17 cellular contexts compared by ENCODE assay signal in genomic region chr10:23080211-23080724, GRCh38. TPM values are rescaled to one million over a fixed set of nuclear protein-coding genes. Genes with fewer than 3 reads are reported as not detected.
DNase-seq lines count a peak whose midpoint lies in the region; ATAC-seq, FAIRE-seq and TF ChIP-seq lines count a peak whose summit lies in the region.
"Had no signal": no experiment of that assay in that cellular context is flagged by ENCODE, and none has a peak within 500 bp of the region (broad histone marks: within the 10 kb centered on the region; RNA-seq: fewer than 3 reads in every experiment).

No MANE protein-coding gene starts in this region.

- no peaks in the 10 kb centered on the region for H3K4me1 ChIP-seq in testis
- H3K4me1 ChIP-seq: BLaER1 had no signal

- no peak for TF ChIP-seq CTCF in 22Rv1 (IDR thresholded peaks at IDR 0.05)
- no peak for TF ChIP-seq CTCF in bronchial epithelial cell (IDR thresholded peaks at IDR 0.05; ENCODE audit: insufficient read depth, low read length, severe bottlenecking)
- no peak for TF ChIP-seq CTCF in testis (IDR thresholded peaks at IDR 0.05)

- no peak overlapping the region for H3K4me3 ChIP-seq in bronchial epithelial cell (ENCODE audit: low read depth, low read length)
- no peak overlapping the region for H3K4me3 ChIP-seq in testis
- H3K4me3 ChIP-seq: BLaER1, GM12878 had no signal

- 61 to 67% methylated on average over 7 of the region's 7 CpGs for WGBS in testis, 2 donors

- no peaks in the 10 kb centered on the region for H3K9me3 ChIP-seq in testis
- H3K9me3 ChIP-seq: BLaER1 had no signal

- peaks cover 3% of the 10 kb centered on the region for H3K27me3 ChIP-seq in bronchial epithelial cell (ENCODE audit: control insufficient read depth, insufficient read depth, low read length)
- no peaks in the 10 kb centered on the region for H3K27me3 ChIP-seq in testis
- H3K27me3 ChIP-seq: BLaER1 had no signal

- 0 out of 2 replicates have a peak overlapping the region, but pooled peaks have one; percentile 63 for H3K27ac ChIP-seq in 22Rv1
- no peak overlapping the region for H3K27ac ChIP-seq in testis
- H3K27ac ChIP-seq: BLaER1 had no signal

- FAIRE-seq in bronchial epithelial cell (lab: Jason Lieb, UNC): peak; percentile 36
- FAIRE-seq: GM12878, GM18507, HepG2, HTR-8/SVneo had no signal

- no peak for ATAC-seq in HG02588 (IDR thresholded peaks at IDR 0.05; ENCODE audit: unreplicated experiment)
- ATAC-seq: GM12878, HCT116, HepG2 had no signal

- intact Hi-C loops in testis (cut with DNase I; ENCODE audit: low total_unique reads): no loop called here

- no peak for TF ChIP-seq POLR2A in testis (IDR thresholded peaks at IDR 0.05)

- H3K36me3 ChIP-seq in bronchial epithelial cell (ENCODE audit: control insufficient read depth, insufficient read depth, low read length) (no peaks in the 10 kb centered on the region), testis (ENCODE audit: low read depth, missing control alignments) (no peaks in the 10 kb centered on the region)
- H3K36me3 ChIP-seq: BLaER1 had no signal

- DNase-seq in NCI-H82 treated with DMSO at 0.1 percent for 48 hours (lab: John Stamatoyannopoulos, UW; ENCODE audit: unreplicated experiment) (peak; percentile 3), bronchial epithelial cell (ENCODE audit: low read depth) (no peak), left kidney (ENCODE audit: low read depth, low spot score) (peak; percentile 82), HuH-7.5 (ENCODE audit: low spot score) (no peak), EL (no peak), testis (no peak)
- DNase-seq: 8988T; AML-193; CD8-positive, alpha-beta memory T cell had no signal

RNA-seq across cellular contexts. Expression of gene MSRB2, which starts 15.1 kb away (rescaled TPM):
- 11.1 and 13.7 TPM in 2 replicates for total RNA-seq in bronchial epithelial cell
- total RNA-seq in testis: 10 to 100 TPM; 15.7 to 16.0 TPM
- polyA plus RNA-seq in testis (ENCODE audit: insufficient read depth, low read depth, low replicate concordance): 14.2 TPM

Comparison
In these comparisons a context has a peak if more than half of its experiments do, and no peak if none do; other contexts are left out.
1. DNase-seq: peak in NCI-H82 treated with DMSO at 0.1 percent for 48 hours (single experiment) and left kidney (single experiment); none in bronchial epithelial cell (single experiment), HuH-7.5 (single experiment), EL (single experiment) and testis (single experiment).